22 cellular contexts compared by ENCODE assay signal in the genomic region with DNA sequence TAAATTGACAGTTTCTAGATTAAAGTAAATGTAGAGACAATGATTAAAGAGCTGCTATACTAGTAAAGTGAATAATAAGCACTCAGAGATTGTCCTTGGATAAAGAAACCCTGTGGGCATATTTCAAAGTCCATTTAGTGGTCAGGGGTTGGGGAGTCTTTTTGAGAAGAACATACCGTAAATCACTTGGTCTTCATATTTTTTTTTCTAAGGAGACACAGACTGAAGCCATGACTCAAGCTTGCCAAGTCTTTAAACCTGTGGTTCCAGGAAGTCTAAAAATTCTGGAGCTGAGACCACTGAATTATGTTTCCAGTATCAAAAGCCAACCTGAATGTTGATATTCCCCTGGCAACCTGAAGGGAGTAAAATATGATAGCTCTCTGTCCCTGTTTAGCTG.
"Had no signal": no experiment of that assay in that cellular context is flagged by ENCODE, and none has a peak within 500 bp of the region (broad histone marks: within the 10 kb centered on the region; RNA-seq: fewer than 3 reads in every experiment).

No MANE protein-coding gene starts in this region.

- H3K27ac ChIP-seq: brain microvascular endothelial cell, left lung, right atrium auricular region, stomach, transverse colon, vagina had no signal

- H3K4me1 ChIP-seq: left lung, right atrium auricular region, stomach, transverse colon, vagina had no signal

- H3K27me3 ChIP-seq: brain microvascular endothelial cell, left lung, right atrium auricular region, stomach, transverse colon, vagina had no signal

- H3K9me3 ChIP-seq: left lung, right atrium auricular region, stomach, transverse colon, vagina had no signal

- ATAC-seq: activated CD4-positive, CD25-positive, alpha-beta regulatory T cell treated with anti-CD3 and anti-CD28 coated beads, Interleukin-2, amount 50 U/mL, for 24 hours; activated CD8-positive, alpha-beta memory T cell treated with anti-CD3 and anti-CD28 coated beads, Interleukin-2, amount 10 ng/mL, durations not matched to agents 7 days and 5 days; activated naive CD8-positive, alpha-beta T cell treated with anti-CD3 and anti-CD28 coated beads, Interleukin-2, amount 50 U/mL, for 24 hours; left lung; natural killer cell; stimulated activated effector memory CD8-positive, alpha-beta T cell treated with anti-CD3 and anti-CD28 coated beads, Interleukin-12 subunit alpha, Interleukin-12 subunit beta, amount 100 ng/mL, for 72 hours had no signal

- H3K36me3 ChIP-seq: brain microvascular endothelial cell, left lung, right atrium auricular region, stomach, transverse colon, vagina had no signal

- H3K4me3 ChIP-seq: left lung, right atrium auricular region, stomach, transverse colon, vagina had no signal

- DNase-seq: activated CD4-positive, alpha-beta memory T cell treated with anti-CD3 and anti-CD28 coated beads, Interleukin-2, amount 10 ng/mL, durations not matched to agents 7 days and 5 days; activated CD4-positive, alpha-beta T cell treated with anti-CD3 and anti-CD28 coated beads, Interleukin-2, amount 10 ng/mL, durations not matched to agents 24 days and 14 days; activated CD8-positive, alpha-beta memory T cell treated with anti-CD3 and anti-CD28 coated beads, Interleukin-2, amount 10 ng/mL, durations not matched to agents 7 days and 5 days; activated gamma-delta T cell; activated naive CD4-positive, alpha-beta T cell treated with anti-CD3 and anti-CD28 coated beads, Interleukin-2, amount 50 U/mL, for 16 hours; activated naive CD8-positive, alpha-beta T cell treated with anti-CD3 and anti-CD28 coated beads, Interleukin-2, amount 50 U/mL, for 24 hours; brain microvascular endothelial cell; central memory CD4-positive, alpha-beta T cell; dermis blood vessel endothelial cell; effector memory CD4-positive, alpha-beta T cell; foreskin melanocyte; kidney; left lung; midbrain; natural killer cell; stimulated activated CD4-positive, alpha-beta T cell treated with anti-CD3 and anti-CD28 coated beads, Interleukin-1b, Interleukin-23, amount 100 ng/mL, for 48 hours; stomach; transverse colon had no signal
